Comparison of ENCODE assay signal across 8 cellular contexts in genomic region chr11:121950160-121950559, GRCh38.
"Had no signal": no experiment of that assay in that cellular context is flagged by ENCODE, and none has a peak within 500 bp of the region (broad histone marks: within the 10 kb centered on the region; RNA-seq: fewer than 3 reads in every experiment).

No MANE protein-coding gene starts in this region.

- H3K9me3 Mint-ChIP-seq: IgD-negative memory B cell had no signal

- H3K4me3 Mint-ChIP-seq: HFFc6, IgD-negative memory B cell had no signal

- H3K27ac Mint-ChIP-seq: HFFc6, IgD-negative memory B cell had no signal

- ATAC-seq: HCT116, K562 had no signal

- H3K36me3 Mint-ChIP-seq: IgD-negative memory B cell had no signal

- DNase-seq: GM23248, GOT3, H7, HFFc6, KG1 had no signal

- H3K4me1 Mint-ChIP-seq: IgD-negative memory B cell had no signal
